In genomic region chr20:40019510-40019909, GRCh38 we compare ENCODE assay signal across 14 cellular contexts.
"Had no signal": no experiment of that assay in that cellular context is flagged by ENCODE, and none has a peak within 500 bp of the region (broad histone marks: within the 10 kb centered on the region; RNA-seq: fewer than 3 reads in every experiment).

No MANE protein-coding gene starts in this region.

- H3K9me3 ChIP-seq: esophagus squamous epithelium, lower lobe of right lung, tibial nerve had no signal

- ATAC-seq: activated T-helper 17 cell treated with anti-CD3 and anti-CD28 coated beads, Interleukin-2, amount 50 U/mL, for 72 hours; lower lobe of right lung; WTC11 had no signal

- H3K36me3 ChIP-seq: esophagus squamous epithelium, lower lobe of right lung, tibial nerve had no signal

- H3K4me3 ChIP-seq: esophagus squamous epithelium, lower lobe of right lung, tibial nerve had no signal

- DNase-seq: activated CD4-positive, alpha-beta T cell treated with anti-CD3 and anti-CD28 coated beads, Interleukin-2, amount 10 ng/mL, durations not matched to agents 24 days and 14 days; activated CD8-positive, alpha-beta memory T cell treated with anti-CD3 and anti-CD28 coated beads for 24 hours; activated naive CD4-positive, alpha-beta T cell treated with anti-CD3 and anti-CD28 coated beads for 36 hours; activated T-cell treated with anti-CD3 and anti-CD28 coated beads for 4 hours; esophagus squamous epithelium; foreskin fibroblast; glutamatergic neuron; lower lobe of right lung; stimulated activated CD4-positive, alpha-beta T cell treated with anti-CD3 and anti-CD28 coated beads, Interleukin-15, amount 100 ng/mL, for 24 hours had no signal

- H3K27ac ChIP-seq: esophagus squamous epithelium, lower lobe of right lung, tibial nerve had no signal

- H3K4me1 ChIP-seq: lower lobe of right lung, tibial nerve had no signal

- H3K27me3 ChIP-seq: esophagus squamous epithelium, tibial nerve had no signal

- FAIRE-seq: astrocyte, colon had no signal
